5 cellular contexts compared by ENCODE assay signal in genomic region chr2:86826878-86827277, GRCh38. TPM values are rescaled to one million over a fixed set of nuclear protein-coding genes. Genes with fewer than 3 reads are reported as not detected.
"Had no signal": no experiment of that assay in that cellular context is flagged by ENCODE, and none has a peak within 500 bp of the region (broad histone marks: within the 10 kb centered on the region; RNA-seq: fewer than 3 reads in every experiment).

No MANE protein-coding gene starts in this region.

RNA-seq across cellular contexts. Expression of gene CD8B, which starts 34.8 kb away (rescaled TPM):
- total RNA-seq: activated CD4-positive, alpha-beta T cell treated with anti-CD3 and anti-CD28 coated beads, Interleukin-2, amount 10 ng/mL, durations not matched to agents 24 days and 14 days; ascending aorta; cardiac muscle cell; IMR-90; K562 had no signal
- polyA plus RNA-seq: cardiac muscle cell, IMR-90, K562 had no signal

RNA-seq across cellular contexts. Expression of gene CD8A, which starts 36.2 kb away (rescaled TPM):
- total RNA-seq: cardiac muscle cell, IMR-90 had no signal
- polyA plus RNA-seq: cardiac muscle cell, IMR-90, K562 had no signal
